In the genomic region with DNA sequence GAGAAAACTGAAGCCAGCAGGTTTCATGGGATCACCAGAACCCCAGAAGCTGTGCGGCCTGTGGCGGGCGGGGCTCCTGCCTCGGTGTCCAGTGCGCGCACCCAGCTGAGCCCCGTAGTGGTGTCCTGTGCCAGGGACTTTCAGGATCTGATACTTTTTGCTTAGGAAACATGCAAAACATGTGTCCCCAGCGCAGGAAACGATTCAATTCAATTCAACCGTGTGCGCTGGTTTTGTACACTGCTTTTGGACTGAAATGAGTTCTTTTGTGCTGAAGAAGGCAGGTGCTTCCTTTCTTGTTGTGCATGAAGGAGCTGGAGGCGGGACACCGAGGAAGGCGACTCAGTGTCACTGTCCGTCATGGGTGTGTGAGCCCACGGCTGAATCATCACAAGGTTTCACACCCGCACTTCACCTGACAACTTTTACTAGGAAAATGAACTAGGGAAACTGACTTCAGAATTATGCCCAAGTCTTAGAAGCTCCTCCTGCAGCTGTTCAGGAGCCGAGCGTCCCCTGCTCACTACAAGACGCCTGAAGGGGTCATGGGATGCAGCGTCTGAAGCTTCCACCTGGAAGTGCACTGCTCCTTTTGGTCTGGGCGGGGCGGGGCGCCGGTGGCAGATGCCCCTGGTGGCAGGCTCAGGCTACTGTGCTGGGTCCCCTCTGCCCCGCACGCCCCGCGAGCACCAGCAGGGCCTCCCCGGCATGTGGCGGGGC, we compare ENCODE assay signal across 9 cellular contexts. TPM values are rescaled to one million over a fixed set of nuclear protein-coding genes. Genes with fewer than 3 reads are reported as not detected.
DNase-seq lines count a peak whose midpoint lies in the region; ATAC-seq and TF ChIP-seq lines count a peak whose summit lies in the region.
"Had no signal": no experiment of that assay in that cellular context is flagged by ENCODE, and none has a peak within 500 bp of the region (broad histone marks: within the 10 kb centered on the region; RNA-seq: fewer than 3 reads in every experiment).

No MANE protein-coding gene starts in this region.

- no peaks in the 10 kb centered on the region for H3K27me3 Mint-ChIP-seq in activated CD4-positive, alpha-beta T cell treated with anti-CD3 and anti-CD28 coated beads, Interleukin-2, amount 10 ng/mL, durations not matched to agents 24 days and 14 days

- H3K27ac ChIP-seq in HCT116 (ENCODE audit: low read depth, low read length): no peak overlapping the region
- H3K27ac ChIP-seq in Peyer's patch: peak overlapping the region; percentile 34 to 76 (median 52)

- H3K9me2 ChIP-seq in HCT116 (ENCODE audit: insufficient read depth): no peaks in the 10 kb centered on the region

- H3K27me3 ChIP-seq in HCT116 (ENCODE audit: insufficient read depth, low read length) (no peaks in the 10 kb centered on the region), Peyer's patch (no peaks in the 10 kb centered on the region)

- no peaks in the 10 kb centered on the region for H4K20me1 ChIP-seq in HCT116 (ENCODE audit: insufficient read depth)

- no peak overlapping the region for H3K4me2 ChIP-seq in HCT116 (ENCODE audit: low read length)

- no peak for DNase-seq in activated CD4-positive, alpha-beta T cell treated with anti-CD3 and anti-CD28 coated beads, Interleukin-2, amount 10 ng/mL, durations not matched to agents 24 days and 14 days
- DNase-seq in activated CD4-positive, alpha-beta T cell treated with anti-CD3 and anti-CD28 coated beads for 4 hours: no peak
- DNase-seq in HCT116 (ENCODE audit: low read depth, low spot score): no peak
- peak in 2 of 3 donors; percentile 86 to 89 for DNase-seq in Peyer's patch
- DNase-seq in stimulated activated effector memory CD8-positive, alpha-beta T cell treated with anti-CD3 and anti-CD28 coated beads, Interleukin-12 subunit alpha, Interleukin-12 subunit beta, amount 100 ng/mL, for 72 hours (ENCODE audit: low spot score in 2 of 2): no peak
- no peak for DNase-seq in amniotic stem cell (lab: John Stamatoyannopoulos, UW)
- no peak for DNase-seq in NCI-H774 (lab: John Stamatoyannopoulos, UW)
- DNase-seq in Ammon's horn (ENCODE audit: low spot score): no peak

- H3K9me3 ChIP-seq in HCT116 (ENCODE audit: control insufficient read depth in 1 of 2, insufficient read depth in 1 of 2, low read depth in 1 of 2, low read length in 2 of 2): no peaks in the 10 kb centered on the region
- no peaks in the 10 kb centered on the region for H3K9me3 ChIP-seq in Peyer's patch

- no TSS peak for BruUV-seq in HCT116 (replicated peaks; lab: Mats Ljungman, UMichigan)

- H3K4me1 Mint-ChIP-seq in activated CD4-positive, alpha-beta T cell treated with anti-CD3 and anti-CD28 coated beads, Interleukin-2, amount 10 ng/mL, durations not matched to agents 24 days and 14 days: peaks cover 38% of the 10 kb centered on the region
- H3K4me1 Mint-ChIP-seq in stimulated activated effector memory CD8-positive, alpha-beta T cell treated with anti-CD3 and anti-CD28 coated beads, Interleukin-12 subunit alpha, Interleukin-12 subunit beta, amount 100 ng/mL, for 72 hours: peaks cover 37% of the 10 kb centered on the region

- H2AFZ ChIP-seq in HCT116 (ENCODE audit: low read depth, low read length, poor library complexity, severe bottlenecking): no peak overlapping the region

- TF ChIP-seq POLR2A in HCT116 (IDR thresholded peaks at IDR 0.05; ENCODE audit: borderline replicate concordance, extremely low read depth, insufficient read depth, insufficient read length): no peak
- TF ChIP-seq POLR2A in Peyer's patch (IDR thresholded peaks at IDR 0.05): no peak

- no peaks in the 10 kb centered on the region for H3K9me3 Mint-ChIP-seq in activated CD4-positive, alpha-beta T cell treated with anti-CD3 and anti-CD28 coated beads, Interleukin-2, amount 10 ng/mL, durations not matched to agents 24 days and 14 days
- no peaks in the 10 kb centered on the region for H3K9me3 Mint-ChIP-seq in stimulated activated effector memory CD8-positive, alpha-beta T cell treated with anti-CD3 and anti-CD28 coated beads, Interleukin-12 subunit alpha, Interleukin-12 subunit beta, amount 100 ng/mL, for 72 hours

- peak; percentile 75 for ATAC-seq in HCT116
- peak; percentile 85 for ATAC-seq in stimulated activated effector memory CD8-positive, alpha-beta T cell treated with anti-CD3 and anti-CD28 coated beads, Interleukin-12 subunit alpha, Interleukin-12 subunit beta, amount 100 ng/mL, for 72 hours

- H3K36me3 Mint-ChIP-seq in activated CD4-positive, alpha-beta T cell treated with anti-CD3 and anti-CD28 coated beads, Interleukin-2, amount 10 ng/mL, durations not matched to agents 24 days and 14 days (ENCODE audit: low read depth): peaks cover 37% of the 10 kb centered on the region
- peaks cover 23% of the 10 kb centered on the region for H3K36me3 Mint-ChIP-seq in stimulated activated effector memory CD8-positive, alpha-beta T cell treated with anti-CD3 and anti-CD28 coated beads, Interleukin-12 subunit alpha, Interleukin-12 subunit beta, amount 100 ng/mL, for 72 hours

- CTCF ChIA-PET in HCT116 (lab: Charles Lee): interaction anchor here (1.6 kb wide), 1 partner anchor 15 kb away, joined by 3 read pairs; no protein-coding TSS in a partner anchor

- H3K9ac ChIP-seq in HCT116 (ENCODE audit: low read length): no peak overlapping the region

- TF ChIP-seq CTCF in HCT116 (IDR thresholded peaks at IDR 0.05 in 2 of 3, conservative IDR thresholded peaks at IDR 0.05 in 1 of 3; ENCODE audit: borderline replicate concordance in 1 of 3, insufficient read depth in 1 of 3, low read depth in 2 of 3, low read length in 2 of 3) (peak in 2 of 3 experiments; percentile 41 to 47; a peak in 4 of 6 replicates), Peyer's patch (IDR thresholded peaks at IDR 0.05) (peak in 3 of 6 experiments; percentile 21 to 35 (median 30))

- H3K27ac Mint-ChIP-seq in activated CD4-positive, alpha-beta T cell treated with anti-CD3 and anti-CD28 coated beads, Interleukin-2, amount 10 ng/mL, durations not matched to agents 24 days and 14 days: peak overlapping the region; percentile 65
- peak overlapping the region; percentile 40 for H3K27ac Mint-ChIP-seq in stimulated activated effector memory CD8-positive, alpha-beta T cell treated with anti-CD3 and anti-CD28 coated beads, Interleukin-12 subunit alpha, Interleukin-12 subunit beta, amount 100 ng/mL, for 72 hours

- TF ChIP-seq RAD21 in HCT116 (IDR thresholded peaks at IDR 0.05; ENCODE audit: low read depth): no peak

- RAD21 ChIA-PET in HCT116 (lab: Charles Lee; ENCODE audit: low non-redundant PET in 1 of 2, low total read pairs in 2 of 2, uncharacterized antibody in 2 of 2, unreplicated experiment in 2 of 2): no interaction called here

- H3K4me3 ChIP-seq in HCT116 (replicated peaks in 1 of 2; ENCODE audit: low read depth in 1 of 2, low read length in 2 of 2) (no peak overlapping the region), Peyer's patch (peak overlapping the region in 1 of 4 donors; percentile 22)

- intact Hi-C loops in activated CD4-positive, alpha-beta T cell treated with anti-CD3 and anti-CD28 coated beads, Interleukin-2, amount 10 ng/mL, durations not matched to agents 24 days and 14 days (cut with micrococcal nuclease): no loop called here
- intact Hi-C loops in HCT116 (cut with micrococcal nuclease): no loop called here

- H3K4me1 ChIP-seq in HCT116 (ENCODE audit: control insufficient read depth in 1 of 2, insufficient read depth in 2 of 2, low read length in 2 of 2): peaks cover 10 to 34% of the 10 kb centered on the region in 2 experiments
- H3K4me1 ChIP-seq in Peyer's patch: peaks cover 0 to 27% (median 9%) of the 10 kb centered on the region in 4 donors

- H3K4me3 Mint-ChIP-seq in activated CD4-positive, alpha-beta T cell treated with anti-CD3 and anti-CD28 coated beads, Interleukin-2, amount 10 ng/mL, durations not matched to agents 24 days and 14 days: peak overlapping the region; percentile 15
- H3K4me3 Mint-ChIP-seq in stimulated activated effector memory CD8-positive, alpha-beta T cell treated with anti-CD3 and anti-CD28 coated beads, Interleukin-12 subunit alpha, Interleukin-12 subunit beta, amount 100 ng/mL, for 72 hours: no peak overlapping the region

- POLR2A ChIA-PET in HCT116 (lab: Charles Lee): no interaction called here

- H3K36me3 ChIP-seq in HCT116 (ENCODE audit: control insufficient read depth in 1 of 2, insufficient read depth in 2 of 2, low read length in 2 of 2): peaks cover 0 to 15% of the 10 kb centered on the region in 2 experiments; a peak in 1 of 4 replicates
- peaks cover 0 to 19% (median 0%) of the 10 kb centered on the region in 3 donors for H3K36me3 ChIP-seq in Peyer's patch

- H3K79me2 ChIP-seq in HCT116 (ENCODE audit: insufficient read depth, low read length): peaks cover 20% of the 10 kb centered on the region; the same call in 1 of the 2 replicates

TF ChIP-seq in HCT116, 20 proteins besides CTCF, POLR2A, EP300 and RAD21 (continues in another document):
- TF ChIP-seq JUND (IDR thresholded peaks at IDR 0.05) (no peak), EZH2 (IDR thresholded peaks at IDR 0.05) (no peak), SP1 (IDR thresholded peaks at IDR 0.05; ENCODE audit: low read depth) (no peak), ELF1 (IDR thresholded peaks at IDR 0.05; ENCODE audit: borderline replicate concordance, low read depth) (no peak), POLR2AphosphoS5 (IDR thresholded peaks at IDR 0.05; ENCODE audit: low read depth, low read length) (no peak), FOSL1 (IDR thresholded peaks at IDR 0.05; ENCODE audit: low read depth) (no peak), YY1 (IDR thresholded peaks at IDR 0.05; ENCODE audit: extremely low read depth, insufficient replicate concordance, low read depth, low read length) (no peak), EGR1 (IDR thresholded peaks at IDR 0.05; ENCODE audit: low read depth) (no peak)
- TF ChIP-seq, protein P1, sequence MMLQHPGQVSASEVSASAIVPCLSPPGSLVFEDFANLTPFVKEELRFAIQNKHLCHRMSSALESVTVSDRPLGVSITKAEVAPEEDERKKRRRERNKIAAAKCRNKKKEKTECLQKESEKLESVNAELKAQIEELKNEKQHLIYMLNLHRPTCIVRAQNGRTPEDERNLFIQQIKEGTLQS (IDR thresholded peaks at IDR 0.05): no peak

RNA-seq across cellular contexts. Expression of a gene that starts 31.4 kb away (rescaled TPM):
- total RNA-seq in activated CD4-positive, alpha-beta T cell treated with anti-CD3 and anti-CD28 coated beads, Interleukin-2, amount 10 ng/mL, durations not matched to agents 24 days and 14 days: not detected in 2 replicates
- not detected for total RNA-seq in HCT116 (2021; ENCODE audit: unreplicated experiment)
- 0.04 and 0.05 TPM in 2 replicates for polyA plus RNA-seq in HCT116 (2012)
- total RNA-seq in Peyer's patch: not detected
- total RNA-seq: LHCN-M2 had no signal

Comparison
In these comparisons a context has a peak if more than half of its experiments do, and no peak if none do; other contexts are left out.
1. DNase-seq: peak in Peyer's patch (2 of 3); none in activated CD4-positive, alpha-beta T cell treated with anti-CD3 and anti-CD28 coated beads, Interleukin-2, amount 10 ng/mL, durations not matched to agents 24 days and 14 days (single experiment), activated CD4-positive, alpha-beta T cell treated with anti-CD3 and anti-CD28 coated beads for 4 hours (0 of 2), HCT116 (single experiment), stimulated activated effector memory CD8-positive, alpha-beta T cell treated with anti-CD3 and anti-CD28 coated beads, Interleukin-12 subunit alpha, Interleukin-12 subunit beta, amount 100 ng/mL, for 72 hours (0 of 2), amniotic stem cell (single experiment), NCI-H774 (single experiment) and Ammon's horn (single experiment).